25 cellular contexts compared by ENCODE assay signal in the genomic region with DNA sequence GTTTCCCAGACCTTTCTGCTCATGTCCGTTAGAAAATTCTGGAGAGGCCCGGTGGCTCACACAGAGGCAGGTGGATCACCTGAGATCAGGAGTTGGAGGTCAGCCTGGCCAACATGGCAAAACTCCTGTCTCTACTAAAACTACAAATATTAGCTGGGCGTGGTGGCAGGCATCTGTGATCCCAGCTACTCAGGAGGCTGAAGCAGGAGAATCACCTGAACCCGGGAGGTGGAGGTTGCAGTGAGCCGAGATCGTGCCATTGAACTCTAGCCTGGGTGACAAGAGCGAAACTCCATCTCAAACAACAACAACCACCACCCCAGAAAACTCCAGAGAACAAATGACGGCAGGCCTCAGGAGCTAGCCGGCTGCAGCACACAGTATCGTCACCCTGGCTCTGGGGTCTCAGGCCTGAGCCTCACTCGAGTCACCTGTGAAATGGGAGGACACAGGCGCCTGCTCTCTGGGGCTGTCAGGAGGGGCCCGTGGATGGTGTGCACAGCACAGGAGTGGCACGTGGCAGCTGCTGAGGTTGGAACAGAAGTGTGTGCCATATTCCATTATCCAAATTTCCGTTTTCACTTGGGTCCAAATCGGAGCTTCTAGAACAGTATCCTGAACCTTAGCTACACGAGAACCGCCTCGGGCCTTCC. TPM values are rescaled to one million over a fixed set of nuclear protein-coding genes. Genes with fewer than 3 reads are reported as not detected.
DNase-seq lines count a peak whose midpoint lies in the region; ATAC-seq, FAIRE-seq and TF ChIP-seq lines count a peak whose summit lies in the region.
"Had no signal": no experiment of that assay in that cellular context is flagged by ENCODE, and none has a peak within 500 bp of the region (broad histone marks: within the 10 kb centered on the region; RNA-seq: fewer than 3 reads in every experiment).

No MANE protein-coding gene starts in this region.

- 89 to 95% methylated on average over 19 of the region's 19 CpGs for WGBS in sigmoid colon, 2 donors

- H3K36me3 ChIP-seq in kidney (ENCODE audit: control insufficient read depth in 1 of 2, insufficient read depth in 2 of 2, low read length in 2 of 2): peaks cover 0 to 4% of the 10 kb centered on the region in 2 donors
- no peaks in the 10 kb centered on the region for H3K36me3 ChIP-seq in neural progenitor cell
- H3K36me3 ChIP-seq in sigmoid colon: peaks cover 0 to 18% (median 5%) of the 10 kb centered on the region in 4 donors

- peaks cover 51% of the 10 kb centered on the region for H3K4me1 Mint-ChIP-seq in neural progenitor cell
- H3K4me1 Mint-ChIP-seq: IgD-negative memory B cell had no signal

- no peak overlapping the region for H2AFZ ChIP-seq in neural progenitor cell (replicated peaks)

- no peak for FAIRE-seq in kidney (lab: Jason Lieb, UNC)
- FAIRE-seq: A204.1, GM12878, GM19239, HTR-8/SVneo had no signal

- peaks cover 45% of the 10 kb centered on the region for H3F3A ChIP-seq in neural progenitor cell (ENCODE audit: low read depth)

- peak overlapping the region; percentile 49 for H3K4me2 ChIP-seq in neural progenitor cell

- H3K27me3 ChIP-seq in neural progenitor cell (no peaks in the 10 kb centered on the region), sigmoid colon (peaks cover 0 to 5% (median 0%) of the 10 kb centered on the region in 3 donors)

- H3K4me3 ChIP-seq in kidney (ENCODE audit: low read length in 2 of 2): no peak overlapping the region
- H3K4me3 ChIP-seq in neural progenitor cell: no peak overlapping the region
- H3K4me3 ChIP-seq in sigmoid colon: no peak overlapping the region
- H3K4me3 ChIP-seq: GM12878 had no signal

- no peaks in the 10 kb centered on the region for H3K79me2 ChIP-seq in neural progenitor cell (ENCODE audit: low read depth)

- no peak for TF ChIP-seq EP300 in sigmoid colon (IDR thresholded peaks at IDR 0.05)

- H3K4me3 Mint-ChIP-seq in neural progenitor cell: no peak overlapping the region
- H3K4me3 Mint-ChIP-seq: CD4-positive, CD25-positive, alpha-beta regulatory T cell; CD8-positive, alpha-beta memory T cell; H9; IgD-negative memory B cell had no signal

- H3K9me3 ChIP-seq in kidney (ENCODE audit: control insufficient read depth in 1 of 2, low read length in 2 of 2): no peaks in the 10 kb centered on the region
- no peaks in the 10 kb centered on the region for H3K9me3 ChIP-seq in neural progenitor cell (ENCODE audit: low read depth)
- H3K9me3 ChIP-seq in sigmoid colon: no peaks in the 10 kb centered on the region
- H3K9me3 ChIP-seq: BE2C had no signal

- TF ChIP-seq CTCF in kidney (IDR thresholded peaks at IDR 0.05; ENCODE audit: borderline replicate concordance, extremely low read depth, insufficient read depth) (no peak), neural progenitor cell (IDR thresholded peaks at IDR 0.05) (no peak), sigmoid colon (IDR thresholded peaks at IDR 0.05) (no peak)

- peaks cover 20% of the 10 kb centered on the region for H3K27me3 Mint-ChIP-seq in neural progenitor cell (ENCODE audit: insufficient read depth, low read depth)

- DNase-seq in kidney (peak; percentile 56), neural progenitor cell (ENCODE audit: low spot score) (no peak), sigmoid colon (peak; percentile 56), NCI-H2196 treated with DMSO at 0.1 percent for 48 hours (lab: John Stamatoyannopoulos, UW; ENCODE audit: unreplicated experiment) (no peak), SW480 (ENCODE audit: low spot score) (no peak), anterior cingulate cortex (lab: John Stamatoyannopoulos, UW) (no peak)
- DNase-seq: ACHN; BE2C; C1 segment of cervical spinal cord; CD4-positive, CD25-positive, alpha-beta regulatory T cell; CD8-positive, alpha-beta memory T cell; COR-L47; DMS 273 treated with DMSO at 0.1 percent for 48 hours; DMS53; DND-41; EL; GOT3; H9 had no signal

- intact Hi-C loops in kidney (cut with DNase I) (no loop called here), sigmoid colon (cut with DNase I) (no loop called here)

- H3K9ac ChIP-seq in kidney (ENCODE audit: low read length in 2 of 2) (no peak overlapping the region), neural progenitor cell (no peak overlapping the region)

- H3K27ac ChIP-seq in kidney (ENCODE audit: low read depth in 2 of 2, low read length in 2 of 2): no peak overlapping the region
- H3K27ac ChIP-seq in neural progenitor cell: no peak overlapping the region
- no peak overlapping the region for H3K27ac ChIP-seq in sigmoid colon

- peaks cover 2% of the 10 kb centered on the region for H3K36me3 Mint-ChIP-seq in neural progenitor cell

- ATAC-seq in GM19328 (IDR thresholded peaks at IDR 0.05; ENCODE audit: unreplicated experiment): no peak
- ATAC-seq: GM12878 had no signal

- TF ChIP-seq POLR2A in sigmoid colon (IDR thresholded peaks at IDR 0.05): no peak

- H4K20me1 ChIP-seq in neural progenitor cell (ENCODE audit: low read depth): peaks cover 8% of the 10 kb centered on the region

- H3K9me3 Mint-ChIP-seq in neural progenitor cell: no peaks in the 10 kb centered on the region
- H3K9me3 Mint-ChIP-seq: CD8-positive, alpha-beta memory T cell; H9 had no signal

- H3K4me1 ChIP-seq in kidney (ENCODE audit: control insufficient read depth in 1 of 2, insufficient read depth in 1 of 2, low read depth in 1 of 2, low read length in 2 of 2) (no peaks in the 10 kb centered on the region), neural progenitor cell (peaks cover 49% of the 10 kb centered on the region), sigmoid colon (no peaks in the 10 kb centered on the region)
- H3K4me1 ChIP-seq: BE2C had no signal

- H3K27ac Mint-ChIP-seq in neural progenitor cell: peak overlapping the region; percentile 33
- H3K27ac Mint-ChIP-seq: CD8-positive, alpha-beta memory T cell; H9 had no signal

RNA-seq across cellular contexts. Expression of a gene that starts 3.3 kb away (rescaled TPM):
- total RNA-seq in kidney (not detected), neural progenitor cell (ENCODE audit: low replicate concordance) (not detected in 2 replicates), sigmoid colon (not detected)
- polyA plus RNA-seq in kidney (ENCODE audit: insufficient read depth, low read depth, low replicate concordance) (0.30 TPM), sigmoid colon (not detected)
- total RNA-seq: CD4-positive, CD25-positive, alpha-beta regulatory T cell; CD8-positive, alpha-beta memory T cell; G401; GM12878 had no signal
- polyA plus RNA-seq: CD4-positive, CD25-positive, alpha-beta regulatory T cell; CD8-positive, alpha-beta memory T cell; GM12878; IgD-negative memory B cell had no signal

Comparison
In these comparisons a context has a peak if more than half of its experiments do, and no peak if none do; other contexts are left out.
1. DNase-seq: peak in kidney (single experiment) and sigmoid colon (single experiment); none in neural progenitor cell (single experiment), NCI-H2196 treated with DMSO at 0.1 percent for 48 hours (single experiment), SW480 (single experiment) and anterior cingulate cortex (0 of 58).